ENCODE assay signal across 9 cellular contexts in the genomic region with DNA sequence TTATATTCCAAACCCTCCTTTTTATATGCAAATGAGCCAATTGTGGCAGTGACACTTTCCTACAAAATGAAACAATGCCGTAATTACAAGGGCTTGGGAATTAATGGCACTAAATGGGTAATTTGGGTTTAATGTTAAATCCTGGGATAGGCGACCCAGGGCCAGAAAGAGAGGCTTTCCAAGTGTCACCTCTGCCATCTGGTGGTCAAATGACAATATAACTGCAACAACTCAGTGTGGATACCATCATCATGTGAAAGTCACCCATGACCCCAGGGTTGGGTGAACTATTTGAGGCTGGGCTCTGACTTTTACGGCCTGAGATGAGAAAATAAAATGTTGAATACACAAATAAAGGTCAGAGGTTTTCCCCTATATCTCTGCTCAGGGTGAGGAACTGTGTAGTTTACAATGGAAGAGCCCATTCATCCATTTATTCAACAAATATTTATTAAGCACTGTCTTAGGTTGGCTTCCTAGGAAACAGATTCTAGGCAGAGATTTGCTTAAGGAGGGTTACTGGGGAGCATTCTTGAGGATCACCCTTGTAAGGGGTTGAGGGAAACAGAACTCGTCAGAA. TPM values are rescaled to one million over a fixed set of nuclear protein-coding genes. Genes with fewer than 3 reads are reported as not detected.
DNase-seq lines count a peak whose midpoint lies in the region; ATAC-seq and TF ChIP-seq lines count a peak whose summit lies in the region.
"Had no signal": no experiment of that assay in that cellular context is flagged by ENCODE, and none has a peak within 500 bp of the region (broad histone marks: within the 10 kb centered on the region; RNA-seq: fewer than 3 reads in every experiment).

No MANE protein-coding gene starts in this region.

- DNase-seq in activated naive CD4-positive, alpha-beta T cell treated with Interleukin-2 at 50 U/mL for 16 hours, result peak; percentile 24
- no peak for DNase-seq in activated naive CD4-positive, alpha-beta T cell (lab: John Stamatoyannopoulos, UW)
- DNase-seq in HK-2 (ENCODE audit: unreplicated experiment) (peak; percentile 22), PC-3 (peak; percentile 74), body of pancreas (peak; percentile 31 to 53 (median 46)), immature natural killer cell (peak; percentile 25 to 44 (median 31)), MG63 (no peak)
- DNase-seq in stimulated activated effector memory CD8-positive, alpha-beta T cell treated with anti-CD3 and anti-CD28 coated beads, Interleukin-12 subunit alpha, Interleukin-12 subunit beta, amount 100 ng/mL, for 72 hours (ENCODE audit: low spot score in 2 of 2), result peak; percentile 12 to 59

- ATAC-seq in PC-3 (peak; percentile 74), body of pancreas (peak; percentile 82)
- ATAC-seq in stimulated activated effector memory CD8-positive, alpha-beta T cell treated with anti-CD3 and anti-CD28 coated beads, Interleukin-12 subunit alpha, Interleukin-12 subunit beta, amount 100 ng/mL, for 72 hours, result peak; percentile 71

- H3K4me1 ChIP-seq in PC-3 (ENCODE audit: insufficient read depth, low read length) (no peaks in the 10 kb centered on the region), body of pancreas (no peaks in the 10 kb centered on the region)

- H3K27ac ChIP-seq in PC-3 (ENCODE audit: low read length) (no peak overlapping the region), body of pancreas (no peak overlapping the region)

- WGBS in body of pancreas, 2 donors, result 1 to 18% methylated on average over 4 of the region's 4 CpGs

- no peak overlapping the region for H3K27ac Mint-ChIP-seq in immature natural killer cell
- H3K27ac Mint-ChIP-seq in stimulated activated effector memory CD8-positive, alpha-beta T cell treated with anti-CD3 and anti-CD28 coated beads, Interleukin-12 subunit alpha, Interleukin-12 subunit beta, amount 100 ng/mL, for 72 hours, result no peak overlapping the region
- H3K27ac Mint-ChIP-seq: dendritic cell treated with granulocyte-macrophage colony-stimulating factor and Interleukin-4, amounts not matched to agents 40 ng/mL and 50 ng/mL, for 4 days had no signal

- peak; percentile 84 for TF ChIP-seq CTCF in PC-3 (conservative IDR thresholded peaks at IDR 0.05; ENCODE audit: low read depth, low read length)
- peak; percentile 41 to 67 (median 61) for TF ChIP-seq CTCF in body of pancreas (IDR thresholded peaks at IDR 0.05)

- peaks cover 0 to 8% (median 1%) of the 10 kb centered on the region in 3 donors for H3K27me3 Mint-ChIP-seq in immature natural killer cell (ENCODE audit: low read depth in 3 of 3)

- no peaks in the 10 kb centered on the region for H3K4me1 Mint-ChIP-seq in immature natural killer cell
- H3K4me1 Mint-ChIP-seq in stimulated activated effector memory CD8-positive, alpha-beta T cell treated with anti-CD3 and anti-CD28 coated beads, Interleukin-12 subunit alpha, Interleukin-12 subunit beta, amount 100 ng/mL, for 72 hours, result peaks cover 12% of the 10 kb centered on the region

- no peak overlapping the region for H3K4me3 Mint-ChIP-seq in immature natural killer cell
- H3K4me3 Mint-ChIP-seq in stimulated activated effector memory CD8-positive, alpha-beta T cell treated with anti-CD3 and anti-CD28 coated beads, Interleukin-12 subunit alpha, Interleukin-12 subunit beta, amount 100 ng/mL, for 72 hours, result no peak overlapping the region
- H3K4me3 Mint-ChIP-seq: dendritic cell treated with granulocyte-macrophage colony-stimulating factor and Interleukin-4, amounts not matched to agents 40 ng/mL and 50 ng/mL, for 4 days had no signal

- no peak overlapping the region for H3K4me2 ChIP-seq in PC-3 (ENCODE audit: low read length)

- no peaks in the 10 kb centered on the region for H3K9me3 Mint-ChIP-seq in immature natural killer cell
- H3K9me3 Mint-ChIP-seq in stimulated activated effector memory CD8-positive, alpha-beta T cell treated with anti-CD3 and anti-CD28 coated beads, Interleukin-12 subunit alpha, Interleukin-12 subunit beta, amount 100 ng/mL, for 72 hours, result no peaks in the 10 kb centered on the region
- H3K9me3 Mint-ChIP-seq: dendritic cell treated with granulocyte-macrophage colony-stimulating factor and Interleukin-4, amounts not matched to agents 40 ng/mL and 50 ng/mL, for 4 days had no signal

- intact Hi-C loops in PC-3 (cut with micrococcal nuclease) (loop anchor here (1.0 to 5.0 kb wide), 2 partner anchors 750 to 782 kb away; no protein-coding TSS in a partner anchor), body of pancreas (cut with DNase I) (no loop called here)

- no peaks in the 10 kb centered on the region for H3K27me3 ChIP-seq in PC-3 (ENCODE audit: low read length)
- no peaks in the 10 kb centered on the region for H3K27me3 ChIP-seq in body of pancreas
- no peaks in the 10 kb centered on the region for H3K27me3 ChIP-seq in MG63

- POLR2A ChIA-PET in PC-3 (lab: Charles Lee; ENCODE audit: unreplicated experiment), result interaction anchor here (0.6 kb wide), 1 partner anchor 99 kb away, joined by 3 read pairs; no protein-coding TSS in a partner anchor

- CTCF ChIA-PET in PC-3 (lab: Charles Lee), result no interaction called here

- no peaks in the 10 kb centered on the region for H4K20me1 ChIP-seq in PC-3 (ENCODE audit: low read length)

- no peaks in the 10 kb centered on the region for H3K36me3 ChIP-seq in PC-3 (ENCODE audit: low read depth, low read length)
- no peaks in the 10 kb centered on the region for H3K36me3 ChIP-seq in body of pancreas (replicated peaks in 1 of 2; ENCODE audit: insufficient read depth in 1 of 2, low read depth in 2 of 2)
- no peaks in the 10 kb centered on the region for H3K36me3 ChIP-seq in MG63

- H2AFZ ChIP-seq in PC-3 (ENCODE audit: low read length), result no peak overlapping the region

- H3F3A ChIP-seq in PC-3 (ENCODE audit: low read length, unreplicated experiment), result no peaks in the 10 kb centered on the region

- BruUV-seq in PC-3 (replicated peaks; lab: Mats Ljungman, UMichigan), result no TSS peak

- TF ChIP-seq POLR2A in body of pancreas (IDR thresholded peaks at IDR 0.05), result no peak

- H3K9me3 ChIP-seq in PC-3 (ENCODE audit: low read length) (no peaks in the 10 kb centered on the region), body of pancreas (no peaks in the 10 kb centered on the region), MG63 (no peaks in the 10 kb centered on the region)

- H3K9ac ChIP-seq in PC-3 (ENCODE audit: low read length), result no peak overlapping the region

- H3K36me3 Mint-ChIP-seq in immature natural killer cell, result peaks cover 0 to 3% (median 0%) of the 10 kb centered on the region in 3 donors
- no peaks in the 10 kb centered on the region for H3K36me3 Mint-ChIP-seq in stimulated activated effector memory CD8-positive, alpha-beta T cell treated with anti-CD3 and anti-CD28 coated beads, Interleukin-12 subunit alpha, Interleukin-12 subunit beta, amount 100 ng/mL, for 72 hours

- no peak overlapping the region for H3K4me3 ChIP-seq in PC-3 (ENCODE audit: low read length)
- no peak overlapping the region for H3K4me3 ChIP-seq in body of pancreas
- no peak overlapping the region for H3K4me3 ChIP-seq in MG63

- no peaks in the 10 kb centered on the region for H3K9me2 ChIP-seq in PC-3 (replicated peaks; ENCODE audit: low read length)

- H3K79me2 ChIP-seq in PC-3 (ENCODE audit: low read length), result no peaks in the 10 kb centered on the region

RNA-seq across cellular contexts. Expression of gene THADA, which starts 13.6 kb away (rescaled TPM):
- 33.6 and 43.1 TPM in 2 replicates for total RNA-seq in PC-3 (2014; rRNA removed)
- total RNA-seq in body of pancreas, result 10 to 100 TPM; 27.5 to 41.9 TPM
- 10 to 100 TPM in 1 of 3 donors, 1 to 10 TPM in 2; 4.2 to 16.2 (median 8.9) TPM for polyA plus RNA-seq in immature natural killer cell
- 27.1 and 37.4 TPM in 2 replicates for total RNA-seq in MG63 (2014; rRNA removed; shearing (Covaris generic); ENCODE audit: low replicate concordance)

RNA-seq across cellular contexts. Expression of gene PLEKHH2, which starts 27.7 kb away (rescaled TPM):
- total RNA-seq in PC-3 (2014; rRNA removed) (1.9 and 2.7 TPM in 2 replicates), body of pancreas (10 to 100 TPM in 1 of 2 donors, 1 to 10 TPM in 1; 5.6 to 10.4 TPM)
- polyA plus RNA-seq in immature natural killer cell, result not detected
- total RNA-seq in MG63 (2014; rRNA removed; shearing (Covaris generic); ENCODE audit: low replicate concordance), result 0.44 and 1.2 TPM in 2 replicates

Comparison
In these comparisons a context has a peak if more than half of its experiments do, and no peak if none do; other contexts are left out.
1. DNase-seq: peak in activated naive CD4-positive, alpha-beta T cell treated with Interleukin-2 at 50 U/mL for 16 hours (single experiment), HK-2 (single experiment), PC-3 (single experiment), body of pancreas (4 of 4), immature natural killer cell (3 of 3) and stimulated activated effector memory CD8-positive, alpha-beta T cell treated with anti-CD3 and anti-CD28 coated beads, Interleukin-12 subunit alpha, Interleukin-12 subunit beta, amount 100 ng/mL, for 72 hours (2 of 2); none in activated naive CD4-positive, alpha-beta T cell (0 of 4) and MG63 (single experiment).
2. Peak in every context shown above with its lines, with median percentiles within 50 percentile points of each other: ATAC-seq.